In the genomic region with DNA sequence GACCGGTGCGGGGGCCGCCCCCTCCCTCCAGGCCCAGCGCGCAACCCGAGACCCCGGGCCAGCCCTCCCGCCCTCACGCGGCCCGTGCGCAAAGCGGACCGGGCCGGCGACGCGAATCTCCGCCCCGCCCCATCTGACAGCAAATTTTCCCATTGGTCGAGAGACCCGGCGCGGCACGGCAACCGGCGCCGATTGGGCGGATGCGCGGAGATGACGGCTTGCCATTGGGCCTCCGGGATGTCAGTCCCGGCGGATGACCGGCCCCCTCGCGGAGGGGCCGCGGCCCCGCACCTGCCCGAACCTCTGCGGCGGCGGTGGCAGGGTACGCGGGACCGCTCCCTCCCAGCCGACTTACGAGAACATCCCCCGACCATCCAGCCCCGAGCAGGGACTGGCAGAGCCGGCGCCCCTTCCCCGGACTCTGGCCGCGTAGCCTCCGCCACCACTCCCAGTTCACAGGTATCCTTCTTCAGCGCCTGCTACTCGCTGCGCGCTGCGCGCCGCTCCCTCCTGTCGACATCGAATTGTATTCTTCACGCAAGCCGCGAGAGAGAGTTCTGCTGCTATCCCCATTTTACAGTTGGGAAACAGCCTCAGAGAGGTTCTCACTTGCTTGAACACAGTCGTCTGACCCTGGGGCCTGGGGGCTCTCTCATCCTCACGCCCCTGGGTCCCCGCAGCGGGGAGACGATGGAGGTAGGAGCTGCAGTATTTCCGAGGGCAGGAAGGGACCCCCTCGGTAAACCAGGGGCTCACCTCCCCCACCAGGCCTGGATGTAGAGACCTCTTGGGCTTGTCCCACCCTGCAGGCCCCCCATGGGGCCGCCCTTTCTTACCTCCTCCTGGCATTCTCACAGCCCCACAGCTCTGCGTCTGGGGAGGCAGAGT, we compare ENCODE assay signal across 8 cellular contexts. TPM values are rescaled to one million over a fixed set of nuclear protein-coding genes. Genes with fewer than 3 reads are reported as not detected.
DNase-seq lines count a peak whose midpoint lies in the region; ATAC-seq and TF ChIP-seq lines count a peak whose summit lies in the region.

A gene with protein sequence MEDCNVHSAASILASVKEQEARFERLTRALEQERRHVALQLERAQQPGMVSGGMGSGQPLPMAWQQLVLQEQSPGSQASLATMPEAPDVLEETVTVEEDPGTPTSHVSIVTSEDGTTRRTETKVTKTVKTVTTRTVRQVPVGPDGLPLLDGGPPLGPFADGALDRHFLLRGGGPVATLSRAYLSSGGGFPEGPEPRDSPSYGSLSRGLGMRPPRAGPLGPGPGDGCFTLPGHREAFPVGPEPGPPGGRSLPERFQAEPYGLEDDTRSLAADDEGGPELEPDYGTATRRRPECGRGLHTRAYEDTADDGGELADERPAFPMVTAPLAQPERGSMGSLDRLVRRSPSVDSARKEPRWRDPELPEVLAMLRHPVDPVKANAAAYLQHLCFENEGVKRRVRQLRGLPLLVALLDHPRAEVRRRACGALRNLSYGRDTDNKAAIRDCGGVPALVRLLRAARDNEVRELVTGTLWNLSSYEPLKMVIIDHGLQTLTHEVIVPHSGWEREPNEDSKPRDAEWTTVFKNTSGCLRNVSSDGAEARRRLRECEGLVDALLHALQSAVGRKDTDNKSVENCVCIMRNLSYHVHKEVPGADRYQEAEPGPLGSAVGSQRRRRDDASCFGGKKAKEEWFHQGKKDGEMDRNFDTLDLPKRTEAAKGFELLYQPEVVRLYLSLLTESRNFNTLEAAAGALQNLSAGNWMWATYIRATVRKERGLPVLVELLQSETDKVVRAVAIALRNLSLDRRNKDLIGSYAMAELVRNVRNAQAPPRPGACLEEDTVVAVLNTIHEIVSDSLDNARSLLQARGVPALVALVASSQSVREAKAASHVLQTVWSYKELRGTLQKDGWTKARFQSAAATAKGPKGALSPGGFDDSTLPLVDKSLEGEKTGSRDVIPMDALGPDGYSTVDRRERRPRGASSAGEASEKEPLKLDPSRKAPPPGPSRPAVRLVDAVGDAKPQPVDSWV (minus strand): TSS at position 90 of the 888 bp plus-strand sequence. CDS start 26,029 bp downstream, outside the sequence.

- H3K36me3 ChIP-seq in ovary (no peaks in the 10 kb centered on the region), thoracic aorta (no peaks in the 10 kb centered on the region)

- H3K27me3 ChIP-seq in ovary (no peaks in the 10 kb centered on the region), thoracic aorta (replicated peaks; ENCODE audit: insufficient read depth) (no peaks in the 10 kb centered on the region)

- H3K27ac Mint-ChIP-seq in activated naive CD8-positive, alpha-beta T cell treated with anti-CD3 and anti-CD28 coated beads, Interleukin-2, amount 10 ng/mL, durations not matched to agents 7 days and 5 days: no peak within 1 kb of the TSS

- 1 to 2% (median 1%) methylated on average over 56 to 79 of the region's 79 CpGs for WGBS in ovary, 3 donors

- H3K9me3 Mint-ChIP-seq in activated naive CD8-positive, alpha-beta T cell treated with anti-CD3 and anti-CD28 coated beads, Interleukin-2, amount 10 ng/mL, durations not matched to agents 7 days and 5 days: no peaks in the 10 kb centered on the region

- TF ChIP-seq CTCF in ovary (IDR thresholded peaks at IDR 0.05) (peak in 2 of 3 donors; percentile 39 to 48), thoracic aorta (IDR thresholded peaks at IDR 0.05) (peak; percentile 33)

- H3K27me3 Mint-ChIP-seq in activated naive CD8-positive, alpha-beta T cell treated with anti-CD3 and anti-CD28 coated beads, Interleukin-2, amount 10 ng/mL, durations not matched to agents 7 days and 5 days: peaks cover 35% of the 10 kb centered on the region

- H3K4me3 ChIP-seq in ovary (peak within 1 kb of the TSS; percentile 57), thoracic aorta (peak within 1 kb of the TSS; percentile 88)

- H3K4me3 Mint-ChIP-seq in activated naive CD8-positive, alpha-beta T cell treated with anti-CD3 and anti-CD28 coated beads, Interleukin-2, amount 10 ng/mL, durations not matched to agents 7 days and 5 days: peak within 1 kb of the TSS; percentile 88

- H3K4me1 ChIP-seq in ovary (ENCODE audit: insufficient read depth) (peaks cover 11% of the 10 kb centered on the region), thoracic aorta (ENCODE audit: control insufficient read depth in 1 of 2, low read depth in 2 of 2) (peaks cover 8 to 45% of the 10 kb centered on the region in 2 donors)

- no peak for TF ChIP-seq POLR2A in ovary (IDR thresholded peaks at IDR 0.05)

- POLR2A ChIA-PET in activated naive CD8-positive, alpha-beta T cell treated with anti-CD3 and anti-CD28 coated beads, Interleukin-2, amount 10 ng/mL, durations not matched to agents 7 days and 5 days (lab: Charles Lee): no interaction called here

- peak within 1 kb of the TSS in 1 of 2 donors; percentile 22 for H3K27ac ChIP-seq in ovary
- no peak within 1 kb of the TSS for H3K27ac ChIP-seq in thoracic aorta

- no peak for TF ChIP-seq EP300 in ovary (IDR thresholded peaks at IDR 0.05)

- peaks cover 1% of the 10 kb centered on the region for H3K36me3 Mint-ChIP-seq in activated naive CD8-positive, alpha-beta T cell treated with anti-CD3 and anti-CD28 coated beads, Interleukin-2, amount 10 ng/mL, durations not matched to agents 7 days and 5 days

- intact Hi-C loops in Right ventricle myocardium inferior (cut with DNase I): loop anchor here (5.0 kb wide), 1 partner anchor 65 kb away; the partner anchor contains the start of gene DGCR8
- intact Hi-C loops in ovary (cut with DNase I): loop anchor here in 2 of 4 donors (5.0 kb wide), 2 partner anchors 40 to 285 kb away; no protein-coding TSS in a partner anchor

- H3K4me1 Mint-ChIP-seq in activated naive CD8-positive, alpha-beta T cell treated with anti-CD3 and anti-CD28 coated beads, Interleukin-2, amount 10 ng/mL, durations not matched to agents 7 days and 5 days: peaks cover 12% of the 10 kb centered on the region

- peak; percentile 62 for ATAC-seq in activated naive CD8-positive, alpha-beta T cell treated with anti-CD3 and anti-CD28 coated beads, Interleukin-2, amount 10 ng/mL, durations not matched to agents 7 days and 5 days (ENCODE audit: low read depth)
- ATAC-seq in Right ventricle myocardium inferior (peak; percentile 67), thoracic aorta (ENCODE audit: insufficient number of reproducible peaks, low FRiP score, low read depth) (peak; percentile 66)

- peak; percentile 14 for DNase-seq in DMS79 (lab: John Stamatoyannopoulos, UW)
- DNase-seq in GOT3 (lab: John Stamatoyannopoulos, UW): peak; percentile 36
- DNase-seq in MV-4-11 (lab: John Stamatoyannopoulos, UW): peak; percentile 71
- DNase-seq in SKM-1 treated with dmso at 0.1 percent for 144 hours (lab: John Stamatoyannopoulos, UW; ENCODE audit: unreplicated experiment): peak; percentile 74
- DNase-seq in activated naive CD8-positive, alpha-beta T cell treated with anti-CD3 and anti-CD28 coated beads, Interleukin-2, amount 10 ng/mL, durations not matched to agents 7 days and 5 days: peak; percentile 95
- peak; percentile 95 for DNase-seq in Right ventricle myocardium inferior (ENCODE audit: missing footprints)
- peak; percentile 86 to 94 (median 92) for DNase-seq in ovary
- peak; percentile 36 for DNase-seq in thoracic aorta (ENCODE audit: low spot score)

- H3K9me3 ChIP-seq in ovary (no peaks in the 10 kb centered on the region), thoracic aorta (no peaks in the 10 kb centered on the region)

RNA-seq across cellular contexts. Expression of the gene that starts here (rescaled TPM):
- total RNA-seq in activated naive CD8-positive, alpha-beta T cell treated with anti-CD3 and anti-CD28 coated beads, Interleukin-2, amount 10 ng/mL, durations not matched to agents 7 days and 5 days: 1 to 10 TPM; 1.5 to 1.6 TPM
- 30.5 TPM for total RNA-seq in Right ventricle myocardium inferior
- 10 to 100 TPM in 6 of 7 donors, 1 to 10 TPM in 1; 9.0 to 23.8 (median 14.0) TPM for total RNA-seq in ovary
- polyA plus RNA-seq in ovary: 10 to 100 TPM in 1 of 2 donors, under 1 TPM in 1; 0.42 to 17.4 TPM
- 100 to 1,000 TPM in 1 of 2 donors, 10 to 100 TPM in 1; 95.0 to 165 TPM for total RNA-seq in thoracic aorta

Comparison
In these comparisons a context has a peak if more than half of its experiments do, and no peak if none do; other contexts are left out.
1. DNase-seq: peak in every context shown above with its lines; median percentile 95 in activated naive CD8-positive, alpha-beta T cell treated with anti-CD3 and anti-CD28 coated beads, Interleukin-2, amount 10 ng/mL, durations not matched to agents 7 days and 5 days; 95 in Right ventricle myocardium inferior; 92 in ovary; 74 in SKM-1 treated with dmso at 0.1 percent for 144 hours; 71 in MV-4-11; 36 in GOT3; 36 in thoracic aorta; 14 in DMS79.